ENCODE assay signal across 9 cellular contexts in the genomic region with DNA sequence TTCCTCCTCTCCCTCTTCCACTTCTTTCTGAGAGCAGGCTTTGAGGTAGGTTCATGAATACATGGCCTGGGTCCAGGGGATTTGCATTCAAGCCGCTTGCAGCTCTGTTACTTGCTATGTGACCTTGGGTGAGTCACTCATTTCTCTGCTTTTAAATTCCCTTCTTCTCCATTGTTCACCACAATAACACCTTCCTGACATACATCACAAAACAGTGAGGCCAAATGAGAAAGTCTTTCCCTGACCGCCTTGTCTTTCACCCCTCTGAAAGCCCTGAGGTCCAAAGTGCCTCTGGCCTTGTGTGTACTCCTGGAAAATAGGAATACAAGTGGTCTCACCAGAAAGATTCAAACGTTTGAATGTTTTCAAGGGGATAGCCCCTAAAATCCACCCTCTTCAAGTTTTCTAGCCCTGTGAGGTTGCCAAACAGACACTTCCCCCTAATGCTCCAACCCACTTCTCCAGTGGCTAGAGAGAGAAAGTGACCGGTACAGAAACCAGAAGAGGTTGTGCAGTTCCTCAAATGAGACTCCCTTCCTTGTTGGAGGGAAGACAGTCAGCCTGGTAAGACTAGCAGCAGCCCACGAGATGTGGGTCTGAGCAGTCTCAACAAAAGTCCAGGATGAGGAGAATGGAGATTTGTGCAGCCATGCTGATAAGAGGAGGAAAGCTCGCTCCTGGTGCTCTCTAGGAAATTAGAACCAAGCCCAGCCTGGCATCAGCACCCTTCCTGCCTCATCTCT.
A peak's percentile ranks its signal among the peaks of the same experiment; 100 is the strongest.
DNase-seq lines count a peak whose midpoint lies in the region; ATAC-seq, FAIRE-seq and TF ChIP-seq lines count a peak whose summit lies in the region.
"Had no signal": no experiment of that assay in that cellular context is flagged by ENCODE, and none has a peak within 500 bp of the region (broad histone marks: within the 10 kb centered on the region; RNA-seq: fewer than 3 reads in every experiment).

No MANE protein-coding gene starts in this region.

- H3K4me1 Mint-ChIP-seq in activated CD4-positive, alpha-beta T cell treated with anti-CD3 and anti-CD28 coated beads for 36 hours: peaks cover 39% of the 10 kb centered on the region
- peaks cover 28% of the 10 kb centered on the region for H3K4me1 Mint-ChIP-seq in activated CD4-positive, alpha-beta T cell treated with anti-CD3 and anti-CD28 coated beads, Interleukin-2, amount 10 ng/mL, durations not matched to agents 24 days and 14 days
- peaks cover 18% of the 10 kb centered on the region for H3K4me1 Mint-ChIP-seq in WTC11

- WGBS in right cardiac atrium: 49% methylated on average over 6 of the region's 6 CpGs

- peak overlapping the region; percentile 97 for H3K27ac ChIP-seq in right cardiac atrium (ENCODE audit: low read length)

- CTCF ChIA-PET in activated CD4-positive, alpha-beta T cell treated with anti-CD3 and anti-CD28 coated beads for 36 hours (lab: Charles Lee): no interaction called here
- CTCF ChIA-PET in WTC11 (lab: Charles Lee): interaction anchor here (2.2 to 2.5 kb wide), 2 partner anchors 200 to 1209 kb away, joined by 7 to 29 read pairs; no protein-coding TSS in a partner anchor

- no peaks in the 10 kb centered on the region for H3K9me3 ChIP-seq in right cardiac atrium (ENCODE audit: control insufficient read depth, low read length)

- H3K36me3 Mint-ChIP-seq in activated CD4-positive, alpha-beta T cell treated with anti-CD3 and anti-CD28 coated beads for 36 hours (ENCODE audit: low read depth): no peaks in the 10 kb centered on the region
- H3K36me3 Mint-ChIP-seq in activated CD4-positive, alpha-beta T cell treated with anti-CD3 and anti-CD28 coated beads, Interleukin-2, amount 10 ng/mL, durations not matched to agents 24 days and 14 days (ENCODE audit: low read depth): peaks cover 3% of the 10 kb centered on the region
- H3K36me3 Mint-ChIP-seq in WTC11: no peaks in the 10 kb centered on the region

- H3K27ac Mint-ChIP-seq in activated CD4-positive, alpha-beta T cell treated with anti-CD3 and anti-CD28 coated beads for 36 hours: peak overlapping the region; percentile 58
- no peak overlapping the region for H3K27ac Mint-ChIP-seq in activated CD4-positive, alpha-beta T cell treated with anti-CD3 and anti-CD28 coated beads, Interleukin-2, amount 10 ng/mL, durations not matched to agents 24 days and 14 days
- H3K27ac Mint-ChIP-seq in WTC11: peak overlapping the region; percentile 40; the same call in 1 of the 2 replicates

- intact Hi-C loops in activated CD4-positive, alpha-beta T cell treated with anti-CD3 and anti-CD28 coated beads for 36 hours (cut with DNase I, micrococcal nuclease): no loop called here
- intact Hi-C loops in activated CD4-positive, alpha-beta T cell treated with anti-CD3 and anti-CD28 coated beads, Interleukin-2, amount 10 ng/mL, durations not matched to agents 24 days and 14 days (cut with micrococcal nuclease): loop anchor here (10.0 kb wide), 1 partner anchor 74 kb away; no protein-coding TSS in a partner anchor
- intact Hi-C loops in right cardiac atrium (cut with DNase I): loop anchor here in 1 of 4 donors (10.0 kb wide), 1 partner anchor 354 kb away; no protein-coding TSS in a partner anchor

- POLR2A ChIA-PET in activated CD4-positive, alpha-beta T cell treated with anti-CD3 and anti-CD28 coated beads for 36 hours (lab: Charles Lee): interaction anchor here (0.5 to 0.8 kb wide), 3 partner anchors 33 to 1209 kb away, joined by 3 read pairs; no protein-coding TSS in a partner anchor
- POLR2A ChIA-PET in WTC11 (lab: Charles Lee): interaction anchor here (1.1 to 2.1 kb wide), 4 partner anchors 10 to 1210 kb away, joined by 3 to 13 read pairs (median 6); no protein-coding TSS in a partner anchor

- H3K27me3 ChIP-seq in right cardiac atrium (ENCODE audit: control insufficient read depth, insufficient read depth): no peaks in the 10 kb centered on the region

- FAIRE-seq in GM19239 (lab: Jason Lieb, UNC): no peak
- FAIRE-seq: G401.6 had no signal

- H3K4me1 ChIP-seq in right cardiac atrium (ENCODE audit: control insufficient read depth, insufficient read depth, low read length): peaks cover 30% of the 10 kb centered on the region

- H3K4me3 ChIP-seq in right cardiac atrium (ENCODE audit: low read length) (no peak overlapping the region), skeletal muscle cell (ENCODE audit: low read depth, low read length) (peak overlapping the region; percentile 31)

- peak; percentile 44 for ATAC-seq in activated CD4-positive, alpha-beta T cell treated with anti-CD3 and anti-CD28 coated beads for 36 hours
- ATAC-seq in WTC11: no peak
- ATAC-seq in right cardiac atrium: peak in 1 of 2 donors; percentile 6
- no peak for ATAC-seq in HG02610 (IDR thresholded peaks at IDR 0.05; ENCODE audit: unreplicated experiment)
- ATAC-seq in HG02642 (IDR thresholded peaks at IDR 0.05; ENCODE audit: poor library complexity, unreplicated experiment): no peak

- no peak overlapping the region for H3K4me3 Mint-ChIP-seq in activated CD4-positive, alpha-beta T cell treated with anti-CD3 and anti-CD28 coated beads for 36 hours
- H3K4me3 Mint-ChIP-seq in activated CD4-positive, alpha-beta T cell treated with anti-CD3 and anti-CD28 coated beads, Interleukin-2, amount 10 ng/mL, durations not matched to agents 24 days and 14 days: no peak overlapping the region
- peak overlapping the region; percentile 75 for H3K4me3 Mint-ChIP-seq in WTC11

- TF ChIP-seq CTCF in WTC11 (IDR thresholded peaks at IDR 0.05): no peak

- no peaks in the 10 kb centered on the region for H3K9me3 Mint-ChIP-seq in activated CD4-positive, alpha-beta T cell treated with anti-CD3 and anti-CD28 coated beads for 36 hours (ENCODE audit: low read depth)
- H3K9me3 Mint-ChIP-seq in activated CD4-positive, alpha-beta T cell treated with anti-CD3 and anti-CD28 coated beads, Interleukin-2, amount 10 ng/mL, durations not matched to agents 24 days and 14 days: peaks cover 3% of the 10 kb centered on the region
- H3K9me3 Mint-ChIP-seq in WTC11: no peaks in the 10 kb centered on the region

- H3K27me3 Mint-ChIP-seq in activated CD4-positive, alpha-beta T cell treated with anti-CD3 and anti-CD28 coated beads for 36 hours: peaks cover 12% of the 10 kb centered on the region
- peaks cover 13% of the 10 kb centered on the region for H3K27me3 Mint-ChIP-seq in activated CD4-positive, alpha-beta T cell treated with anti-CD3 and anti-CD28 coated beads, Interleukin-2, amount 10 ng/mL, durations not matched to agents 24 days and 14 days
- H3K27me3 Mint-ChIP-seq in WTC11 (ENCODE audit: low read depth): peaks cover 4% of the 10 kb centered on the region; the same call in 1 of the 2 replicates

- DNase-seq in activated CD4-positive, alpha-beta T cell treated with anti-CD3 and anti-CD28 coated beads for 36 hours: peak; percentile 25
- no peak for DNase-seq in activated CD4-positive, alpha-beta T cell treated with anti-CD3 and anti-CD28 coated beads, Interleukin-2, amount 10 ng/mL, durations not matched to agents 24 days and 14 days
- no peak for DNase-seq in WTC11 (ENCODE audit: low spot score)
- peak in 1 of 3 donors; percentile 41 for DNase-seq in right cardiac atrium
- DNase-seq in skeletal muscle cell (ENCODE audit: low read depth): peak; percentile 98
- DNase-seq in GM19239 (ENCODE audit: insufficient read length, low spot score): no peak

TF ChIP-seq in WTC11, 78 proteins besides CTCF, POLR2A, EP300 and RAD21:
- TF ChIP-seq AFF4 (CRISPR knock-in tag; IDR thresholded peaks at IDR 0.05; ENCODE audit: borderline replicate concordance) (no peak), TEAD1 (CRISPR knock-in tag; IDR thresholded peaks at IDR 0.05) (no peak), NR2C2 (CRISPR knock-in tag; IDR thresholded peaks at IDR 0.05) (no peak), HMGA2 (CRISPR knock-in tag; IDR thresholded peaks at IDR 0.05) (no peak), TEAD4 (CRISPR knock-in tag; IDR thresholded peaks at IDR 0.05) (no peak), FOXJ3 (CRISPR knock-in tag; IDR thresholded peaks at IDR 0.05; ENCODE audit: borderline replicate concordance) (no peak), SOX15 (CRISPR knock-in tag; IDR thresholded peaks at IDR 0.05) (no peak)

Comparison
In these comparisons a context has a peak if more than half of its experiments do, and no peak if none do; other contexts are left out.
1. DNase-seq: peak in activated CD4-positive, alpha-beta T cell treated with anti-CD3 and anti-CD28 coated beads for 36 hours (single experiment) and skeletal muscle cell (single experiment); none in activated CD4-positive, alpha-beta T cell treated with anti-CD3 and anti-CD28 coated beads, Interleukin-2, amount 10 ng/mL, durations not matched to agents 24 days and 14 days (single experiment), WTC11 (single experiment) and GM19239 (single experiment).